ENCODE assay signal across 31 cellular contexts in the genomic region with DNA sequence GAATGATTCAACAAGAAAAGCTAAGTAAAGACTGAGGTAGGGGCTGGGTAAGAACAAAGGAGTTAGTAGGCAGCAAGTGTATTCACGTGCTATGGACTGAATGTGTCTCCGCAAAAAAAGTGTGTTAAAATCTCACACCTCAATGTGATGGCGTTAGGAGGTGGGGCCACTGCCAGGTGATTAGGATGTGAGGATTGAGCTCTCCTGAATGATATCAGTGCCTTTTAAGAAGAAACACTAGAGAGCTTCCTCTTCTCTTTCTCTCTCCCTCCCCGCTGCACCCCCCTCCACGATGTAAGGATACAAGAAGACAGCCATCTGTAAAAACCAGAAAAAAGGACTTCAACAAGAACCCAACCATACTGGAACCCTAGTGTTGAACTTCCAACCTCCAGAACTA.
"Had no signal": no experiment of that assay in that cellular context is flagged by ENCODE, and none has a peak within 500 bp of the region (broad histone marks: within the 10 kb centered on the region; RNA-seq: fewer than 3 reads in every experiment).

No MANE protein-coding gene starts in this region.

- H3K4me1 Mint-ChIP-seq: naive thymus-derived CD8-positive, alpha-beta T cell; stimulated activated memory B cell treated with anti-CD40 and anti-IgM and Interleukin-4, amounts not matched to agents 10 μg/mL and 1 μg/mL and 100 μg/mL, for 72 hours; stimulated activated naive CD8-positive, alpha-beta T cell treated with anti-CD3 and anti-CD28 coated beads, Interleukin-15, amount 100 ng/mL, for 72 hours had no signal

- DNase-seq: naive thymus-derived CD8-positive, alpha-beta T cell; nephron progenitor cell; nucleus accumbens; pancreas; psoas muscle; right cardiac atrium; right lobe of liver; spleen; stimulated activated CD4-positive, alpha-beta T cell treated with anti-CD3 and anti-CD28 coated beads, Interleukin-12 subunit alpha, Interleukin-12 subunit beta, amount 100 ng/mL, for 4 hours; stimulated activated CD4-positive, alpha-beta T cell treated with anti-CD3 and anti-CD28 coated beads, Interleukin-1b, Interleukin-23, amount 100 ng/mL, for 48 hours; stimulated activated CD4-positive, alpha-beta T cell treated with anti-CD3 and anti-CD28 coated beads, Interleukin-4, amount 100 ng/mL, for 1 hour; stimulated activated CD4-positive, alpha-beta T cell treated with anti-CD3 and anti-CD28 coated beads, Interleukin-4, amount 100 ng/mL, for 4 hours; stimulated activated CD8-positive, alpha-beta memory T cell treated with anti-CD3 and anti-CD28 coated beads, Interleukin-4, amount 100 ng/mL, for 48 hours; stimulated activated naive CD4-positive, alpha-beta T cell; stimulated activated naive CD8-positive, alpha-beta T cell treated with anti-CD3 and anti-CD28 coated beads, Interleukin-15, amount 100 ng/mL, for 72 hours; stimulated activated naive CD8-positive, alpha-beta T cell treated with anti-CD3 and anti-CD28 coated beads, Interleukin-15, Interleukin-2, amounts not matched to agents 100 U/mL and 50 U/mL, for 24 hours; substantia nigra; testis; tibial artery; transverse colon; upper lobe of right lung; uterus had no signal

- H3K9me3 Mint-ChIP-seq: naive thymus-derived CD8-positive, alpha-beta T cell; natural killer cell treated with Interleukin-12 subunit alpha and Interleukin-12 subunit beta and Interleukin-15 and Interleukin-18, amount 100 ng/mL, for 72 hours; stimulated activated memory B cell treated with anti-CD40 and anti-IgM and Interleukin-4, amounts not matched to agents 10 μg/mL and 1 μg/mL and 100 μg/mL, for 72 hours; stimulated activated naive CD8-positive, alpha-beta T cell treated with anti-CD3 and anti-CD28 coated beads, Interleukin-15, amount 100 ng/mL, for 72 hours; type B pancreatic cell had no signal

- H3K36me3 ChIP-seq: neutrophil, pancreas, right lobe of liver, spleen, suprapubic skin, tibial artery, transverse colon, upper lobe of right lung, uterus had no signal

- H3K4me3 Mint-ChIP-seq: naive thymus-derived CD8-positive, alpha-beta T cell; natural killer cell treated with Interleukin-12 subunit alpha and Interleukin-12 subunit beta and Interleukin-15 and Interleukin-18, amount 100 ng/mL, for 72 hours; nephron progenitor cell; neural crest cell; stimulated activated memory B cell treated with anti-CD40 and anti-IgM and Interleukin-4, amounts not matched to agents 10 μg/mL and 1 μg/mL and 100 μg/mL, for 72 hours; stimulated activated naive CD8-positive, alpha-beta T cell treated with anti-CD3 and anti-CD28 coated beads, Interleukin-15, amount 100 ng/mL, for 72 hours; type B pancreatic cell had no signal

- H3K27ac Mint-ChIP-seq: naive thymus-derived CD8-positive, alpha-beta T cell; natural killer cell treated with Interleukin-12 subunit alpha and Interleukin-12 subunit beta and Interleukin-15 and Interleukin-18, amount 100 ng/mL, for 72 hours; nephron progenitor cell; progenitor cell of endocrine pancreas; stimulated activated memory B cell treated with anti-CD40 and anti-IgM and Interleukin-4, amounts not matched to agents 10 μg/mL and 1 μg/mL and 100 μg/mL, for 72 hours; type B pancreatic cell had no signal

- H3K9me3 ChIP-seq: neutrophil, pancreas, psoas muscle, right lobe of liver, spleen, suprapubic skin, testis, tibial artery, transverse colon, upper lobe of right lung, uterus had no signal

- H3K27ac ChIP-seq: neutrophil, pancreas, psoas muscle, right lobe of liver, skin epidermis, spleen, suprapubic skin, testis, tibial artery, transverse colon, upper lobe of right lung, uterus had no signal

- ATAC-seq: naive thymus-derived CD8-positive, alpha-beta T cell; natural killer cell treated with Interleukin-12 subunit alpha and Interleukin-12 subunit beta and Interleukin-15 and Interleukin-18, amount 100 ng/mL, for 72 hours; pancreas; psoas muscle; right cardiac atrium; right lobe of liver; stimulated activated memory B cell treated with anti-CD40 and anti-IgM and Interleukin-4, amounts not matched to agents 10 μg/mL and 1 μg/mL and 100 μg/mL, for 72 hours; stimulated activated naive CD8-positive, alpha-beta T cell treated with anti-CD3 and anti-CD28 coated beads, Interleukin-15, amount 100 ng/mL, for 72 hours; stimulated activated naive CD8-positive, alpha-beta T cell treated with anti-CD3 and anti-CD28 coated beads, Interleukin-15, Interleukin-2, amounts not matched to agents 100 U/mL and 50 U/mL, for 24 hours; upper lobe of right lung had no signal

- H3K36me3 Mint-ChIP-seq: naive thymus-derived CD8-positive, alpha-beta T cell; natural killer cell treated with Interleukin-12 subunit alpha and Interleukin-12 subunit beta and Interleukin-15 and Interleukin-18, amount 100 ng/mL, for 72 hours; stimulated activated memory B cell treated with anti-CD40 and anti-IgM and Interleukin-4, amounts not matched to agents 10 μg/mL and 1 μg/mL and 100 μg/mL, for 72 hours; type B pancreatic cell had no signal

- H3K27me3 ChIP-seq: neutrophil, right lobe of liver, testis, tibial artery, transverse colon, upper lobe of right lung had no signal

- H3K4me1 ChIP-seq: pancreas, psoas muscle, right lobe of liver, spleen, suprapubic skin, testis, tibial artery, transverse colon, upper lobe of right lung, uterus had no signal

- H3K4me3 ChIP-seq: pancreas, psoas muscle, right lobe of liver, skin epidermis, smooth muscle cell, spleen, suprapubic skin, testis, tibial artery, transverse colon, upper lobe of right lung, uterus had no signal
